Comparison of ENCODE assay signal across 1 cellular context in genomic region chr12:57404966-57405640, GRCh38.
TF ChIP-seq lines count a peak whose summit lies in the region.

No MANE protein-coding gene starts in this region.

TF ChIP-seq in WTC11, 78 proteins besides CTCF, POLR2A, EP300 and RAD21:
- no peak for TF ChIP-seq TEAD1 (CRISPR knock-in tag; IDR thresholded peaks at IDR 0.05)
- TF ChIP-seq ZNF671 (CRISPR knock-in tag; IDR thresholded peaks at IDR 0.05) = no peak
- TF ChIP-seq ERG (CRISPR knock-in tag; IDR thresholded peaks at IDR 0.05) = no peak
- TF ChIP-seq USF1 (CRISPR knock-in tag; IDR thresholded peaks at IDR 0.05) = no peak
- TF ChIP-seq KAT7 (CRISPR knock-in tag; IDR thresholded peaks at IDR 0.05; ENCODE audit: borderline replicate concordance) = no peak
- no peak for TF ChIP-seq EMX1 (CRISPR knock-in tag; IDR thresholded peaks at IDR 0.05)
- no peak for TF ChIP-seq GRHL2 (CRISPR knock-in tag; IDR thresholded peaks at IDR 0.05; ENCODE audit: insufficient replicate concordance, severe bottlenecking)
- TF ChIP-seq ZMAT4 (CRISPR knock-in tag; IDR thresholded peaks at IDR 0.05) = no peak
- no peak for TF ChIP-seq NFATC4 (CRISPR knock-in tag; IDR thresholded peaks at IDR 0.05)
- no peak for TF ChIP-seq ETV6 (CRISPR knock-in tag; IDR thresholded peaks at IDR 0.05)
- TF ChIP-seq SMAD3 (CRISPR knock-in tag; IDR thresholded peaks at IDR 0.05; ENCODE audit: borderline replicate concordance) = no peak
- no peak for TF ChIP-seq ZSCAN18 (CRISPR knock-in tag; IDR thresholded peaks at IDR 0.05)
- TF ChIP-seq CREB1 (CRISPR knock-in tag; IDR thresholded peaks at IDR 0.05) = no peak
- no peak for TF ChIP-seq USF2 (CRISPR knock-in tag; IDR thresholded peaks at IDR 0.05)
- TF ChIP-seq NR1H2 (CRISPR knock-in tag; IDR thresholded peaks at IDR 0.05) = no peak
- TF ChIP-seq TCF7 (CRISPR knock-in tag; IDR thresholded peaks at IDR 0.05; ENCODE audit: low read depth) = no peak
- no peak for TF ChIP-seq HMGXB4 (CRISPR knock-in tag; IDR thresholded peaks at IDR 0.05)
- TF ChIP-seq SOX15 (CRISPR knock-in tag; IDR thresholded peaks at IDR 0.05) = no peak
- TF ChIP-seq FOXK1 (CRISPR knock-in tag; IDR thresholded peaks at IDR 0.05) = no peak
- TF ChIP-seq ZNF317 (CRISPR knock-in tag; IDR thresholded peaks at IDR 0.05; ENCODE audit: borderline replicate concordance, low read depth) = no peak
